ENCODE assay signal across 9 cellular contexts in the genomic region with DNA sequence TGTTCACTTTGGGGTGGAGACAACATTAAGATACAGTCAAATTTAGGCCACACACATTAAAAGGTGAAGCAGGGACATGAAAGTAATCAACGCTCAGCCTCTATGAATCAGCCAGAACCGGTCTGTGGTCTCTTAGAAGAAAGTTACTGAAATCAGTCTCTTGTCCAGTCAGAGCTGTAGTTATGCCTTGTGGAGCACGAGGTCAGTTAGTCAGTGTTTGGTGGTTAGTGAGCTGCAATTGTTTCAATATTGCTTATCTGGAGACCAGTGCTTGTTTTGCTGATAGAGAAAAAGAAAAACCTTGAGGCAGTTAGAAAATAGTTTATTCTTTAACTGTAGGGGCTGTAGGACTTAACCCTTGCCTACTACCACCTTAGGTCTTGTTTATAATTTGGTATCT.
A peak's percentile ranks its signal among the peaks of the same experiment; 100 is the strongest.
DNase-seq lines count a peak whose midpoint lies in the region; ATAC-seq and TF ChIP-seq lines count a peak whose summit lies in the region.
"Had no signal": no experiment of that assay in that cellular context is flagged by ENCODE, and none has a peak within 500 bp of the region (broad histone marks: within the 10 kb centered on the region; RNA-seq: fewer than 3 reads in every experiment).

No MANE protein-coding gene starts in this region.

- H3K79me2 ChIP-seq in fibroblast of lung (ENCODE audit: control insufficient read depth, insufficient read depth, low read length) (no peaks in the 10 kb centered on the region), Karpas-422 (ENCODE audit: low read length) (no peaks in the 10 kb centered on the region)

- H2AFZ ChIP-seq in fibroblast of lung (ENCODE audit: low read length) (no peak overlapping the region), Karpas-422 (ENCODE audit: low read length) (no peak overlapping the region)

- no peak overlapping the region for H3K9ac ChIP-seq in fibroblast of lung (ENCODE audit: insufficient read depth, low read length)
- H3K9ac ChIP-seq in Karpas-422 (ENCODE audit: low read length), result no peak overlapping the region

- H3K27ac ChIP-seq in fibroblast of lung (ENCODE audit: insufficient read depth, low read length) (no peak overlapping the region), Karpas-422 (ENCODE audit: low read length) (no peak overlapping the region)

- H4K20me1 ChIP-seq in fibroblast of lung (ENCODE audit: control insufficient read depth, extremely low read depth, insufficient read depth, low read length) (no peaks in the 10 kb centered on the region), Karpas-422 (ENCODE audit: insufficient read depth, low read depth, low read length) (no peaks in the 10 kb centered on the region)

- H3K9me3 ChIP-seq in fibroblast of lung (ENCODE audit: control insufficient read depth, insufficient read depth, low read depth, low read length) (no peaks in the 10 kb centered on the region), Karpas-422 (ENCODE audit: low read length) (no peaks in the 10 kb centered on the region)

- peaks cover 19% of the 10 kb centered on the region for H3K27me3 Mint-ChIP-seq in mesothelial cell of epicardium (ENCODE audit: low read depth)

- no peak overlapping the region for H3K4me3 Mint-ChIP-seq in mesothelial cell of epicardium

- no peak for TF ChIP-seq CTCF in fibroblast of lung (conservative IDR thresholded peaks at IDR 0.05 in 1 of 2, IDR thresholded peaks at IDR 0.05 in 1 of 2; ENCODE audit: low read depth in 1 of 2, low read length in 2 of 2)
- no peak for TF ChIP-seq CTCF in mesothelial cell of epicardium (IDR thresholded peaks at IDR 0.05; ENCODE audit: unreplicated experiment)

- H3K27ac Mint-ChIP-seq in mesothelial cell of epicardium, result no peak overlapping the region
- H3K27ac Mint-ChIP-seq: naive thymus-derived CD4-positive, alpha-beta T cell had no signal

- H3K36me3 ChIP-seq in fibroblast of lung (ENCODE audit: control insufficient read depth, insufficient read depth, low read length) (no peaks in the 10 kb centered on the region), Karpas-422 (ENCODE audit: insufficient read depth, low read length) (no peaks in the 10 kb centered on the region)

- DNase-seq in Caki2 (ENCODE audit: low read depth), result peak; percentile 63
- DNase-seq in fibroblast of lung (ENCODE audit: low read depth in 2 of 2), result peak; percentile 56 to 90
- no peak for DNase-seq in activated CD4-positive, CD25-positive, alpha-beta regulatory T cell treated with anti-CD3 and anti-CD28 coated beads, Interleukin-2, amount 50 U/mL, for 72 hours
- DNase-seq in T1000 (lab: John Stamatoyannopoulos, UW), result no peak
- DNase-seq in mesothelial cell of epicardium (ENCODE audit: low spot score in 2 of 2, unreplicated experiment in 2 of 2), result no peak
- DNase-seq in Karpas-422, result no peak
- DNase-seq: naive thymus-derived CD4-positive, alpha-beta T cell had no signal

- H3K36me3 Mint-ChIP-seq in mesothelial cell of epicardium, result no peaks in the 10 kb centered on the region

- H3K9me3 Mint-ChIP-seq in mesothelial cell of epicardium, result peaks cover 14% of the 10 kb centered on the region

- H3K4me3 ChIP-seq in fibroblast of lung (replicated peaks in 1 of 4; ENCODE audit: control extremely low read depth in 1 of 4, insufficient read depth in 1 of 4, low read depth in 3 of 4, low read length in 4 of 4) (no peak overlapping the region), Karpas-422 (ENCODE audit: low read length) (no peak overlapping the region)

- in situ Hi-C loops in Caki2 (cut with HindIII; ENCODE audit: low pct_unique_long_range_greater_than_20kb, low sequenced_read_pairs), result no loop called here

- H3K4me2 ChIP-seq in fibroblast of lung (ENCODE audit: extremely low read depth, insufficient read depth, low read length) (no peak overlapping the region), Karpas-422 (ENCODE audit: low read depth, low read length, poor library complexity, severe bottlenecking) (no peak overlapping the region)

- H3K4me1 ChIP-seq in fibroblast of lung (ENCODE audit: control insufficient read depth, extremely low read depth, insufficient read depth, low read length), result no peaks in the 10 kb centered on the region
- no peaks in the 10 kb centered on the region for H3K4me1 ChIP-seq in Karpas-422 (ENCODE audit: low read length)

- H3K27me3 ChIP-seq in fibroblast of lung (ENCODE audit: control insufficient read depth, insufficient read depth, low read length) (no peaks in the 10 kb centered on the region), Karpas-422 (ENCODE audit: low read length) (no peaks in the 10 kb centered on the region)

- H3K4me1 Mint-ChIP-seq in mesothelial cell of epicardium, result peaks cover 8% of the 10 kb centered on the region

- ATAC-seq in GM19468 (IDR thresholded peaks at IDR 0.05; ENCODE audit: extremely low read depth, unreplicated experiment) (peak; percentile 55), HG03442 (IDR thresholded peaks at IDR 0.05; ENCODE audit: unreplicated experiment) (peak; percentile 99)
- ATAC-seq: naive thymus-derived CD4-positive, alpha-beta T cell had no signal

- H3K9me2 ChIP-seq in Karpas-422 (replicated peaks; ENCODE audit: insufficient read depth, low read length), result no peaks in the 10 kb centered on the region

Comparison
In these comparisons a context has a peak if more than half of its experiments do, and no peak if none do; other contexts are left out.
1. DNase-seq: peak in Caki2 (single experiment) and fibroblast of lung (2 of 2); none in activated CD4-positive, CD25-positive, alpha-beta regulatory T cell treated with anti-CD3 and anti-CD28 coated beads, Interleukin-2, amount 50 U/mL, for 72 hours (single experiment), T1000 (single experiment), mesothelial cell of epicardium (0 of 2) and Karpas-422 (single experiment).